In genomic region chrX:109475174-109475891, GRCh38 we compare ENCODE assay signal across 8 cellular contexts. TPM values are rescaled to one million over a fixed set of nuclear protein-coding genes. Genes with fewer than 3 reads are reported as not detected.
DNase-seq lines count a peak whose midpoint lies in the region; ATAC-seq, FAIRE-seq and TF ChIP-seq lines count a peak whose summit lies in the region.

No MANE protein-coding gene starts in this region.

- no peak for TF ChIP-seq POLR2A in thyroid gland (IDR thresholded peaks at IDR 0.05)

- H3K9me3 ChIP-seq in thyroid gland, result no peaks in the 10 kb centered on the region

- WGBS in thyroid gland, 2 donors, result 5 to 7% methylated on average over 7 to 15 of the region's 23 CpGs

- TF ChIP-seq CTCF in kidney epithelial cell (IDR thresholded peaks at IDR 0.05; ENCODE audit: insufficient read depth, low read length, poor library complexity, severe bottlenecking), result peak; percentile 44
- TF ChIP-seq CTCF in thyroid gland (IDR thresholded peaks at IDR 0.05), result peak; percentile 17 to 49 (median 38)

- H3K36me3 ChIP-seq in kidney epithelial cell (ENCODE audit: control insufficient read depth, insufficient read depth, low read length) (no peaks in the 10 kb centered on the region), thyroid gland (no peaks in the 10 kb centered on the region)

- intact Hi-C loops in thyroid gland (cut with DNase I), result no loop called here

- peak; percentile 61 for DNase-seq in AG20443 (ENCODE audit: low spot score)
- no peak for DNase-seq in GM18507 (ENCODE audit: extremely low spot score, insufficient read length, low read depth)
- DNase-seq in NCI-H345 (lab: John Stamatoyannopoulos, UW), result peak; percentile 0
- DNase-seq in T47D (ENCODE audit: low read depth in 1 of 2, low spot score in 1 of 2), result peak; percentile 4 to 43
- DNase-seq in kidney epithelial cell (ENCODE audit: low read depth), result no peak
- DNase-seq in thyroid gland, result peak; percentile 33 to 42
- no peak for DNase-seq in NK-92 (lab: John Stamatoyannopoulos, UW; ENCODE audit: unreplicated experiment)

- no peak for ATAC-seq in HG02840 (IDR thresholded peaks at IDR 0.05; ENCODE audit: low FRiP score, unreplicated experiment)

- peaks cover 2% of the 10 kb centered on the region for H3K27me3 ChIP-seq in kidney epithelial cell (ENCODE audit: control insufficient read depth, insufficient read depth, low read length)
- peaks cover 5% of the 10 kb centered on the region for H3K27me3 ChIP-seq in thyroid gland

- peak; percentile 56 for FAIRE-seq in GM18507 (lab: Jason Lieb, UNC)

- no peak overlapping the region for H3K27ac ChIP-seq in thyroid gland

- no peaks in the 10 kb centered on the region for H3K4me1 ChIP-seq in thyroid gland

- no peak overlapping the region for H3K4me3 ChIP-seq in kidney epithelial cell (ENCODE audit: low read depth, low read length)
- H3K4me3 ChIP-seq in thyroid gland (replicated peaks in 1 of 3), result no peak overlapping the region

- in situ Hi-C loops in T47D (cut with HindIII; ENCODE audit: low pct_unique_long_range_greater_than_20kb, low sequenced_read_pairs), result no loop called here

RNA-seq across cellular contexts. Expression of gene GUCY2F, which starts 6.6 kb away (rescaled TPM):
- total RNA-seq in kidney epithelial cell, result not detected in 2 replicates
- total RNA-seq in thyroid gland, result not detected

Comparison
In these comparisons a context has a peak if more than half of its experiments do, and no peak if none do; other contexts are left out.
1. DNase-seq: peak in AG20443 (single experiment), NCI-H345 (single experiment), T47D (2 of 2) and thyroid gland (2 of 2); none in GM18507 (single experiment), kidney epithelial cell (single experiment) and NK-92 (single experiment).